Comparison of ENCODE assay signal across 8 cellular contexts in the genomic region with DNA sequence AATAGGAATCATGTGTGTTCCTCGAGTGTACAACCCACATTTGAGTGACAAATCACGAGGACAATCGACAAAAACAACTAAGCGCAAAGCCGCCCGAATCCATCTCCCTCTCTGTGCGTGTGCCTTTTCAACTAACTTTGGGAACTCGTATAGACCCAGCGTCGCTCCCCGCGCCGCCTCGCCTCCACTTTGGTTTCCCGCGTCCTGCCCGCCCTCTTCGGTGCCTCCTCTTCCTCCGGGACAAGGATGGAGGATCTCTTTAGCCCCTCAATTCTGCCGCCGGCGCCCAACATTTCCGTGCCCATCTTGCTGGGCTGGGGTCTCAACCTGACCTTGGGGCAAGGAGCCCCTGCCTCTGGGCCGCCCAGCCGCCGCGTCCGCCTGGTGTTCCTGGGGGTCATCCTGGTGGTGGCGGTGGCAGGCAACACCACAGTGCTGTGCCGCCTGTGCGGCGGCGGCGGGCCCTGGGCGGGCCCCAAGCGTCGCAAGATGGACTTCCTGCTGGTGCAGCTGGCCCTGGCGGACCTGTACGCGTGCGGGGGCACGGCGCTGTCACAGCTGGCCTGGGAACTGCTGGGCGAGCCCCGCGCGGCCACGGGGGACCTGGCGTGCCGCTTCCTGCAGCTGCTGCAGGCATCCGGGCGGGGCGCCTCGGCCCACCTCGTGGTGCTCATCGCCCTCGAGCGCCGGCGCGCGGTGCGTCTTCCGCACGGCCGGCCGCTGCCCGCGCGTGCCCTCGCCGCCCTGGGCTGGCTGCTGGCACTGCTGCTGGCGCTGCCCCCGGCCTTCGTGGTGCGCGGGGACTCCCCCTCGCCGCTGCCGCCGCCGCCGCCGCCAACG. TPM values are rescaled to one million over a fixed set of nuclear protein-coding genes. Genes with fewer than 3 reads are reported as not detected.
DNase-seq lines count a peak whose midpoint lies in the region; ATAC-seq and TF ChIP-seq lines count a peak whose summit lies in the region.

A gene (plus strand): TSS at position 58 of the 840 bp plus-strand sequence. CDS start 189 bp downstream, at position 247.

- no peak within 1 kb of the TSS for H3K9ac ChIP-seq in trophoblast cell (ENCODE audit: low read length)

- H3K23ac ChIP-seq in trophoblast cell (ENCODE audit: low read length) = no peak within 1 kb of the TSS

- ATAC-seq in GM18867 (IDR thresholded peaks at IDR 0.05; ENCODE audit: unreplicated experiment) (peak; percentile 69), HG03103 (IDR thresholded peaks at IDR 0.05; ENCODE audit: low read depth, unreplicated experiment) (peak; percentile 53), Right ventricle myocardium inferior (peak; percentile 74), aorta (ENCODE audit: low FRiP score) (peak; percentile 65)

- peaks cover 33% of the 10 kb centered on the region for H3K27me3 ChIP-seq in trophoblast cell (ENCODE audit: insufficient read depth, low read length)
- no peaks in the 10 kb centered on the region for H3K27me3 ChIP-seq in aorta (ENCODE audit: control insufficient read depth in 1 of 2, insufficient read depth in 2 of 2, low read length in 1 of 2)

- H4K8ac ChIP-seq in trophoblast cell (ENCODE audit: low read depth, low read length) = no peak within 1 kb of the TSS

- no peaks in the 10 kb centered on the region for H4K20me1 ChIP-seq in OCI-LY7 (ENCODE audit: insufficient read depth, low read length)

- H3K9me3 ChIP-seq in OCI-LY7 (ENCODE audit: low read length) (no peaks in the 10 kb centered on the region), trophoblast cell (ENCODE audit: insufficient read depth, low read depth, low read length) (peaks cover 2% of the 10 kb centered on the region), aorta (ENCODE audit: control insufficient read depth, low read length) (no peaks in the 10 kb centered on the region)

- H3K18ac ChIP-seq in trophoblast cell (ENCODE audit: low read length) = peak within 1 kb of the TSS; percentile 6

- no peak for TF ChIP-seq CTCF in OCI-LY7 (conservative IDR thresholded peaks at IDR 0.05; ENCODE audit: low read length)

- DNase-seq in Ammon's horn (ENCODE audit: low spot score) = peak; percentile 62
- DNase-seq in OCI-LY7 (ENCODE audit: low spot score) = no peak
- peak; percentile 56 for DNase-seq in activated effector memory CD4-positive, alpha-beta T cell treated with Interleukin-2 at 50 U/mL for 16 hours
- peak; percentile 83 for DNase-seq in Right ventricle myocardium inferior (ENCODE audit: missing footprints)
- peak; percentile 62 to 71 for DNase-seq in trophoblast cell
- DNase-seq in aorta = peak; percentile 77 to 85

- H3K79me2 ChIP-seq in OCI-LY7 (ENCODE audit: insufficient read depth, low read depth, low read length) (no peaks in the 10 kb centered on the region), trophoblast cell (ENCODE audit: control insufficient read depth, insufficient read depth, low read length, poor library complexity) (no peaks in the 10 kb centered on the region)

- H3K9me2 ChIP-seq in OCI-LY7 (ENCODE audit: insufficient read depth, low read length) = no peaks in the 10 kb centered on the region

- intact Hi-C loops in OCI-LY7 (cut with micrococcal nuclease; ENCODE audit: unreplicated experiment) = no loop called here
- intact Hi-C loops in Right ventricle myocardium inferior (cut with DNase I) = no loop called here
- intact Hi-C loops in aorta (cut with DNase I) = no loop called here

- H3K36me3 ChIP-seq in OCI-LY7 (ENCODE audit: insufficient read depth, low read length) (no peaks in the 10 kb centered on the region), trophoblast cell (ENCODE audit: control insufficient read depth in 1 of 2, insufficient read depth in 2 of 2, low read length in 2 of 2) (no peaks in the 10 kb centered on the region), aorta (ENCODE audit: control insufficient read depth in 1 of 2, insufficient read depth in 2 of 2, low read length in 1 of 2) (no peaks in the 10 kb centered on the region)

- H3K4me2 ChIP-seq in OCI-LY7 (ENCODE audit: low read length) (peak within 1 kb of the TSS; percentile 29; the same call in 1 of the 2 replicates), trophoblast cell (ENCODE audit: low read length) (peak within 1 kb of the TSS; percentile 96)

- no peak within 1 kb of the TSS for H4K91ac ChIP-seq in trophoblast cell (ENCODE audit: low read depth, low read length)

- no peak within 1 kb of the TSS for H3K4me3 ChIP-seq in OCI-LY7 (ENCODE audit: low read depth, low read length, poor library complexity, severe bottlenecking)
- H3K4me3 ChIP-seq in trophoblast cell (ENCODE audit: low read depth, low read length) = peak within 1 kb of the TSS; percentile 72
- H3K4me3 ChIP-seq in aorta (ENCODE audit: low read length in 2 of 2) = peak within 1 kb of the TSS; percentile 42 to 50

- POLR2A ChIA-PET in OCI-LY7 (lab: Charles Lee) = no interaction called here

- H2BK120ac ChIP-seq in trophoblast cell (ENCODE audit: insufficient read depth, low read length, poor library complexity) = no peak within 1 kb of the TSS

- H2BK12ac ChIP-seq in trophoblast cell (ENCODE audit: low read length) = no peak within 1 kb of the TSS

- peak within 1 kb of the TSS; percentile 26 for H3K14ac ChIP-seq in trophoblast cell (ENCODE audit: low read length)

- no peak within 1 kb of the TSS for H4K12ac ChIP-seq in trophoblast cell (ENCODE audit: low read depth, low read length)

- H3K79me1 ChIP-seq in trophoblast cell (ENCODE audit: low read length) = no peaks in the 10 kb centered on the region

- H3K4me1 ChIP-seq in OCI-LY7 (ENCODE audit: insufficient read depth, low read length, poor library complexity, severe bottlenecking) = no peaks in the 10 kb centered on the region
- H3K4me1 ChIP-seq in trophoblast cell (ENCODE audit: control insufficient read depth in 1 of 2, insufficient read depth in 2 of 2, low read length in 2 of 2) = peaks cover 7 to 18% of the 10 kb centered on the region in 2 experiments
- H3K4me1 ChIP-seq in aorta (ENCODE audit: control insufficient read depth in 1 of 2, insufficient read depth in 2 of 2, low read length in 2 of 2) = no peaks in the 10 kb centered on the region

- H2AFZ ChIP-seq in OCI-LY7 (ENCODE audit: low read length) (no peak within 1 kb of the TSS), trophoblast cell (ENCODE audit: insufficient read depth, low read length, poor library complexity) (peak within 1 kb of the TSS; percentile 56)

- no peak within 1 kb of the TSS for H3K4ac ChIP-seq in trophoblast cell (ENCODE audit: low read depth, low read length)

- WGBS in trophoblast cell (ENCODE audit: extremely low coverage, insufficient coverage, insufficient read length) = no CpG with 5 or more reads among the region's 85 CpGs
- WGBS in aorta, 2 donors = 0 to 1% methylated on average over 65 to 85 of the region's 85 CpGs

- H2BK5ac ChIP-seq in trophoblast cell (ENCODE audit: low read depth, low read length, poor library complexity) = no peak within 1 kb of the TSS

- no peak within 1 kb of the TSS for H3K27ac ChIP-seq in OCI-LY7 (ENCODE audit: low read depth, low read length, poor library complexity, severe bottlenecking)
- no peak within 1 kb of the TSS for H3K27ac ChIP-seq in trophoblast cell (ENCODE audit: low read depth, low read length)
- no peak within 1 kb of the TSS for H3K27ac ChIP-seq in aorta (ENCODE audit: low read depth in 1 of 2, low read length in 2 of 2)

- CTCF ChIA-PET in OCI-LY7 (lab: Charles Lee; ENCODE audit: unreplicated experiment) = no interaction called here

- BruUV-seq in OCI-LY7 (replicated peaks; lab: Mats Ljungman, UMichigan) = no TSS peak

- H2AK5ac ChIP-seq in trophoblast cell (ENCODE audit: low read length) = no peak within 1 kb of the TSS

RNA-seq across cellular contexts. Expression of the gene that starts here (rescaled TPM):
- not detected in 2 replicates for total RNA-seq in OCI-LY7 (2014; rRNA removed; shearing (Covaris generic))
- total RNA-seq in OCI-LY7 (2022) (not detected in 2 replicates), Right ventricle myocardium inferior (not detected), aorta (under 1 TPM in 1 of 2 donors, not detected in 1; 0.23 TPM)
- not detected in 2 replicates for polyA plus RNA-seq in trophoblast cell (2013)
- not detected for polyA plus RNA-seq in aorta

Comparison
In these comparisons a context has a peak if more than half of its experiments do, and no peak if none do; other contexts are left out.
1. Peak in DNase-seq and ATAC-seq in Right ventricle myocardium inferior; RNA of the gene not detected or under 1 TPM.
2. Peak in DNase-seq, ATAC-seq and H3K4me3 ChIP-seq in aorta; RNA of the gene not detected or under 1 TPM.